In the genomic region with DNA sequence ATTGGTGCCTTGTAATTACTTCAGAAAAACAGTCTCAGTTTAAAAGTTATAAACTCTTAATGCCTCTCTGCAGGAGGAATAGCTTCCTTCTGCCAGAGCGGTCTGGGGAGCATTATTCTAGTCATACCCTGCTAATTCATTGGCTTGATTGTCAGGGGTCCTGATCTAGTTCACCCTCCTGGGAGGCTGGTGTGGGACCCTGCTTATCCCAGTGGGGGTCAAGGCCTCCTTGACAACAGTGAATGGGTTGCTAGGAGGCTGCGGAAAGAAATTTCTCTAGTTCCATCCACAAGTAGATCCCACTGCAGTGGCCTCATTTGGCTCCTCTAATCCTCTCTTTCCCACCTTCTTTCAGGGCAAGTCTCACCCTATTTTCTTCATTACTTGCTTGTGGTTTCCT, we compare ENCODE assay signal across 21 cellular contexts.
"Had no signal": no experiment of that assay in that cellular context is flagged by ENCODE, and none has a peak within 500 bp of the region (broad histone marks: within the 10 kb centered on the region; RNA-seq: fewer than 3 reads in every experiment).

No MANE protein-coding gene starts in this region.

- H3K27ac Mint-ChIP-seq: naive thymus-derived CD8-positive, alpha-beta T cell; stimulated activated effector memory CD8-positive, alpha-beta T cell treated with anti-CD3 and anti-CD28 coated beads, Interleukin-12 subunit alpha, Interleukin-12 subunit beta, amount 100 ng/mL, for 72 hours; stimulated activated naive CD8-positive, alpha-beta T cell treated with anti-CD3 and anti-CD28 coated beads, Interleukin-15, Interleukin-2, amounts not matched to agents 100 ng/mL and 50 ng/mL, for 24 hours had no signal

- H3K9me3 Mint-ChIP-seq: naive thymus-derived CD8-positive, alpha-beta T cell; stimulated activated effector memory CD8-positive, alpha-beta T cell treated with anti-CD3 and anti-CD28 coated beads, Interleukin-12 subunit alpha, Interleukin-12 subunit beta, amount 100 ng/mL, for 72 hours; stimulated activated naive CD8-positive, alpha-beta T cell treated with anti-CD3 and anti-CD28 coated beads, Interleukin-15, Interleukin-2, amounts not matched to agents 100 ng/mL and 50 ng/mL, for 24 hours had no signal

- H3K4me3 Mint-ChIP-seq: naive thymus-derived CD8-positive, alpha-beta T cell; stimulated activated effector memory CD8-positive, alpha-beta T cell treated with anti-CD3 and anti-CD28 coated beads, Interleukin-12 subunit alpha, Interleukin-12 subunit beta, amount 100 ng/mL, for 72 hours; stimulated activated naive CD8-positive, alpha-beta T cell treated with anti-CD3 and anti-CD28 coated beads, Interleukin-15, Interleukin-2, amounts not matched to agents 100 ng/mL and 50 ng/mL, for 24 hours had no signal

- H3K4me1 ChIP-seq: lower lobe of right lung, pancreas, right atrium auricular region, tibial nerve, upper lobe of left lung had no signal

- H3K36me3 Mint-ChIP-seq: naive thymus-derived CD8-positive, alpha-beta T cell; stimulated activated effector memory CD8-positive, alpha-beta T cell treated with anti-CD3 and anti-CD28 coated beads, Interleukin-12 subunit alpha, Interleukin-12 subunit beta, amount 100 ng/mL, for 72 hours had no signal

- H3K27ac ChIP-seq: coronary artery, epithelial cell of prostate, gastrocnemius medialis, lower lobe of right lung, pancreas, right atrium auricular region, thoracic aorta, tibial nerve, upper lobe of left lung had no signal

- DNase-seq: dermis blood vessel endothelial cell; effector CD4-positive, alpha-beta T cell; foreskin fibroblast; gastrocnemius medialis; left ventricle myocardium superior; lower lobe of right lung; naive thymus-derived CD8-positive, alpha-beta T cell; occipital lobe; pancreas; sigmoid colon; stimulated activated CD4-positive, alpha-beta T cell treated with anti-CD3 and anti-CD28 coated beads, Interleukin-2, amount 100 ng/mL, for 24 hours; stimulated activated CD4-positive, alpha-beta T cell treated with anti-CD3 and anti-CD28 coated beads, Interleukin-4, amount 100 ng/mL, for 24 hours; upper lobe of left lung had no signal

- H3K9me3 ChIP-seq: gastrocnemius medialis, lower lobe of right lung, pancreas, right atrium auricular region, sigmoid colon, thoracic aorta, tibial nerve, upper lobe of left lung had no signal

- ATAC-seq: esophagus mucosa; gastrocnemius medialis; left ventricle myocardium superior; lower lobe of right lung; naive thymus-derived CD8-positive, alpha-beta T cell; pancreas; stimulated activated effector memory CD8-positive, alpha-beta T cell treated with anti-CD3 and anti-CD28 coated beads, Interleukin-12 subunit alpha, Interleukin-12 subunit beta, amount 100 ng/mL, for 72 hours had no signal

- H3K4me3 ChIP-seq: coronary artery, gastrocnemius medialis, lower lobe of right lung, pancreas, right atrium auricular region, sigmoid colon, thoracic aorta, tibial nerve, upper lobe of left lung had no signal

- H3K4me1 Mint-ChIP-seq: naive thymus-derived CD8-positive, alpha-beta T cell; stimulated activated effector memory CD8-positive, alpha-beta T cell treated with anti-CD3 and anti-CD28 coated beads, Interleukin-12 subunit alpha, Interleukin-12 subunit beta, amount 100 ng/mL, for 72 hours had no signal

- H3K36me3 ChIP-seq: gastrocnemius medialis, lower lobe of right lung, pancreas, right atrium auricular region, sigmoid colon, thoracic aorta, tibial nerve, upper lobe of left lung had no signal

- H3K27me3 ChIP-seq: gastrocnemius medialis, pancreas, right atrium auricular region, sigmoid colon, tibial nerve, upper lobe of left lung had no signal
